In genomic region chr13:79011179-79011578, GRCh38 we compare ENCODE assay signal across 23 cellular contexts.
DNase-seq lines count a peak whose midpoint lies in the region; ATAC-seq lines count a peak whose summit lies in the region.
"Had no signal": no experiment of that assay in that cellular context is flagged by ENCODE, and none has a peak within 500 bp of the region (broad histone marks: within the 10 kb centered on the region; RNA-seq: fewer than 3 reads in every experiment).

No MANE protein-coding gene starts in this region.

- H3K4ac ChIP-seq in mesenchymal stem cell (ENCODE audit: low read depth in 1 of 2, low read length in 2 of 2), result no peak overlapping the region

- peak; percentile 73 for ATAC-seq in GM18502 (IDR thresholded peaks at IDR 0.05; ENCODE audit: poor library complexity, unreplicated experiment)
- peak; percentile 69 for ATAC-seq in GM19395 (IDR thresholded peaks at IDR 0.05; ENCODE audit: unreplicated experiment)
- peak; percentile 65 for ATAC-seq in GM21717 (IDR thresholded peaks at IDR 0.05; ENCODE audit: unreplicated experiment)
- peak; percentile 69 for ATAC-seq in HG03354 (IDR thresholded peaks at IDR 0.05; ENCODE audit: poor library complexity, severe bottlenecking, unreplicated experiment)
- no peak for ATAC-seq in GM19023 (IDR thresholded peaks at IDR 0.05; ENCODE audit: unreplicated experiment)

- H3K23ac ChIP-seq in mesenchymal stem cell (ENCODE audit: low read length in 2 of 2), result no peak overlapping the region

- no peak overlapping the region for H3K14ac ChIP-seq in mesenchymal stem cell (ENCODE audit: low read length in 2 of 2)

- peaks cover 10% of the 10 kb centered on the region for H3K9me3 ChIP-seq in mesenchymal stem cell (ENCODE audit: control insufficient read depth, low read length)
- H3K9me3 ChIP-seq: Peyer's patch had no signal

- no peak overlapping the region for H2AFZ ChIP-seq in mesenchymal stem cell (ENCODE audit: low read depth, low read length)

- H4K91ac ChIP-seq in mesenchymal stem cell (ENCODE audit: low read length), result no peak overlapping the region

- H2BK120ac ChIP-seq in mesenchymal stem cell (ENCODE audit: low read depth, low read length), result no peak overlapping the region

- H2BK12ac ChIP-seq in mesenchymal stem cell (ENCODE audit: low read length in 2 of 2), result no peak overlapping the region

- no peak overlapping the region for H3K9ac ChIP-seq in mesenchymal stem cell (ENCODE audit: low read length)
- H3K9ac ChIP-seq: KMS-11 had no signal

- no peaks in the 10 kb centered on the region for H3K4me1 ChIP-seq in mesenchymal stem cell (ENCODE audit: control insufficient read depth, insufficient read depth, low read depth, low read length)
- H3K4me1 ChIP-seq: Peyer's patch had no signal

- H3K36me3 ChIP-seq in mesenchymal stem cell (ENCODE audit: control insufficient read depth in 1 of 2, insufficient read depth in 2 of 2, low read depth in 1 of 2, low read length in 2 of 2), result no peaks in the 10 kb centered on the region
- H3K36me3 ChIP-seq: Peyer's patch had no signal

- H2AK5ac ChIP-seq in mesenchymal stem cell (ENCODE audit: low read length, severe bottlenecking), result no peak overlapping the region

- no peaks in the 10 kb centered on the region for H3K27me3 ChIP-seq in mesenchymal stem cell (ENCODE audit: control insufficient read depth in 1 of 2, insufficient read depth in 1 of 2, low read length in 2 of 2)
- H3K27me3 ChIP-seq: Peyer's patch had no signal

- H2BK5ac ChIP-seq in mesenchymal stem cell (ENCODE audit: low read depth, low read length, poor library complexity, severe bottlenecking), result no peak overlapping the region

- H3K4me3 ChIP-seq in mesenchymal stem cell (ENCODE audit: insufficient read depth in 1 of 2, low read depth in 1 of 2, low read length in 2 of 2), result no peak overlapping the region
- H3K4me3 ChIP-seq: Peyer's patch had no signal

- H2BK15ac ChIP-seq in mesenchymal stem cell (ENCODE audit: low read depth, poor library complexity, severe bottlenecking), result no peak overlapping the region

- 46% methylated on average over 2 of the region's 2 CpGs for WGBS in mesenchymal stem cell

- no peak overlapping the region for H3K27ac ChIP-seq in mesenchymal stem cell (ENCODE audit: low read length, poor library complexity, severe bottlenecking)
- H3K27ac ChIP-seq: C4-2B, KMS-11, Peyer's patch had no signal

- H3K4me2 ChIP-seq in mesenchymal stem cell (ENCODE audit: low read length, poor library complexity, severe bottlenecking), result no peak overlapping the region
- H3K4me2 ChIP-seq: KMS-11 had no signal

- H4K8ac ChIP-seq in mesenchymal stem cell (ENCODE audit: low read length), result no peak overlapping the region

- H3K18ac ChIP-seq in mesenchymal stem cell (ENCODE audit: low read depth in 1 of 2, low read length in 2 of 2), result no peak overlapping the region

- no peak for DNase-seq in mesenchymal stem cell
- no peak for DNase-seq in activated naive CD4-positive, alpha-beta T cell treated with Interleukin-2 at 50 U/mL for 16 hours
- DNase-seq in cerebellar cortex (ENCODE audit: low spot score), result no peak
- DNase-seq: CD8-positive, alpha-beta memory T cell; GDM1; GOT3; HCEC 1CT; IMR-90; NCI-H1092 treated with DMSO at 0.1 percent for 48 hours; NCI-H146; NCI-H2029; NCI-H226; NCI-H524 treated with DMSO at 0.1 percent for 48 hours; NCI-H82; Peyer's patch; T1000 had no signal

- H3K79me1 ChIP-seq in mesenchymal stem cell (replicated peaks; ENCODE audit: low read length, poor library complexity, severe bottlenecking), result no peaks in the 10 kb centered on the region
